9 cellular contexts compared by ENCODE assay signal in the genomic region with DNA sequence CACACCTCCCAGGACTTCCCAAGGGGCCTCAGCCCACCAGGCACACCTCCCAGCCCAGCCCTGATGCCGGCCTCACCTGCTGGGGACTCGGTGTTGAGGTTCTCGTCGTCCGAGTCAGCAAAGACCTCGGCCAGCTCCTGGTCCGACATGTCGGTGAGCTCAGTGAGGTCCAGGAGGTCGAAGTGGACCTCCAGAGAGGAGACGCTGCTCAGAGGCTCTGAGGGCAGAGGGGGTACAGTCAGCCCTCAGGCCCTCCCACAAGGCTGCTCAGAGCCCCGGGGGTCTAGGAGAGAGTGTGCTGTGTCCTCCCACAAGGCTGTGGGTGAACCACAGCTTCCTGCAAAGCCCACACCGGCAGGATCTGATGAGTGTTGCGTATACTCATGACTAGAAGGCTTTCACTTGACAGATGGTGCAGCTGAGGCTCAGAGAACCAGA. TPM values are rescaled to one million over a fixed set of nuclear protein-coding genes. Genes with fewer than 3 reads are reported as not detected.
DNase-seq lines count a peak whose midpoint lies in the region; ATAC-seq and TF ChIP-seq lines count a peak whose summit lies in the region.
"Had no signal": no experiment of that assay in that cellular context is flagged by ENCODE, and none has a peak within 500 bp of the region (broad histone marks: within the 10 kb centered on the region; RNA-seq: fewer than 3 reads in every experiment).

No MANE protein-coding gene starts in this region.

- H3K4me3 Mint-ChIP-seq in osteocyte (ENCODE audit: unreplicated experiment) = no peak overlapping the region

- TF ChIP-seq CTCF in osteocyte (IDR thresholded peaks at IDR 0.05) = no peak

- DNase-seq in Kasumi-1 (lab: John Stamatoyannopoulos, UW) (peak; percentile 66 to 82), activated T-helper 1 cell treated with Interleukin-2 at 50 U/mL for 16 hours (ENCODE audit: low read depth) (peak; percentile 39), cerebellar nuclear complex (lab: John Stamatoyannopoulos, UW) (no peak), NCI-H1417 (lab: John Stamatoyannopoulos, UW) (no peak), osteocyte (ENCODE audit: extremely low spot score, unreplicated experiment) (no peak)
- peak; percentile 57 for DNase-seq in stimulated activated CD4-positive, alpha-beta T cell treated with anti-CD3 and anti-CD28 coated beads, Interleukin-4, amount 100 ng/mL, for 1 hour

- peak; percentile 81 for ATAC-seq in GM18511 (IDR thresholded peaks at IDR 0.05; ENCODE audit: unreplicated experiment)
- no peak for ATAC-seq in HG03442 (IDR thresholded peaks at IDR 0.05; ENCODE audit: unreplicated experiment)
- ATAC-seq: psoas muscle had no signal

- H3K9me3 Mint-ChIP-seq in osteocyte (ENCODE audit: unreplicated experiment) = no peaks in the 10 kb centered on the region

- H3K4me1 Mint-ChIP-seq in osteocyte (ENCODE audit: unreplicated experiment) = peaks cover 3% of the 10 kb centered on the region

- H3K27ac Mint-ChIP-seq in osteocyte (ENCODE audit: unreplicated experiment) = no peak overlapping the region

- no peaks in the 10 kb centered on the region for H3K27me3 Mint-ChIP-seq in osteocyte (ENCODE audit: unreplicated experiment)

- no peaks in the 10 kb centered on the region for H3K36me3 Mint-ChIP-seq in osteocyte (ENCODE audit: unreplicated experiment)

RNA-seq across cellular contexts. Expression of a gene that starts 10.5 kb away (rescaled TPM):
- 0.78 and 1.3 TPM in 2 replicates for total RNA-seq in osteocyte

Comparison
In these comparisons a context has a peak if more than half of its experiments do, and no peak if none do; other contexts are left out.
1. DNase-seq: peak in Kasumi-1 (2 of 2), activated T-helper 1 cell treated with Interleukin-2 at 50 U/mL for 16 hours (single experiment) and stimulated activated CD4-positive, alpha-beta T cell treated with anti-CD3 and anti-CD28 coated beads, Interleukin-4, amount 100 ng/mL, for 1 hour (single experiment); none in cerebellar nuclear complex (0 of 2), NCI-H1417 (0 of 3) and osteocyte (single experiment).